28 cellular contexts compared by ENCODE assay signal in genomic region chr11:92401507-92401906, GRCh38.
"Had no signal": no experiment of that assay in that cellular context is flagged by ENCODE, and none has a peak within 500 bp of the region (broad histone marks: within the 10 kb centered on the region; RNA-seq: fewer than 3 reads in every experiment).

No MANE protein-coding gene starts in this region.

- H3K4me1 Mint-ChIP-seq: activated naive CD4-positive, alpha-beta T cell treated with anti-CD3 and anti-CD28 coated beads, Interleukin-2, amount 50 U/mL, for 24 hours had no signal

- H3K4me3 ChIP-seq: breast epithelium, Peyer's patch, SJSA1 had no signal

- H3K36me3 ChIP-seq: breast epithelium, Peyer's patch, SJSA1 had no signal

- H3K9me3 ChIP-seq: breast epithelium, Peyer's patch, SJSA1 had no signal

- H3K4me3 Mint-ChIP-seq: activated CD8-positive, alpha-beta T cell treated with anti-CD3 and anti-CD28 coated beads, Interleukin-2, amount 10 ng/mL, durations not matched to agents 7 days and 5 days; activated naive CD4-positive, alpha-beta T cell treated with anti-CD3 and anti-CD28 coated beads, Interleukin-2, amount 50 U/mL, for 24 hours; activated T-helper 1 cell treated with anti-CD3 and anti-CD28 coated beads, Interleukin-12 subunit alpha, Interleukin-12 subunit beta, Interleukin-2, Interleukin-4 antibody, amounts not matched to agents 30 ng/mL and 10 ng/mL and 1 ng/mL, durations not matched to agents 14 hours and 24 hours and 36 hours had no signal

- H3K4me1 ChIP-seq: breast epithelium, Peyer's patch, SJSA1 had no signal

- H3K9me3 Mint-ChIP-seq: activated T-helper 1 cell treated with anti-CD3 and anti-CD28 coated beads, Interleukin-12 subunit alpha, Interleukin-12 subunit beta, Interleukin-2, Interleukin-4 antibody, amounts not matched to agents 30 ng/mL and 10 ng/mL and 1 ng/mL, durations not matched to agents 14 hours and 24 hours and 36 hours had no signal

- H3K36me3 Mint-ChIP-seq: activated naive CD4-positive, alpha-beta T cell treated with anti-CD3 and anti-CD28 coated beads, Interleukin-2, amount 50 U/mL, for 24 hours had no signal

- H3K27ac ChIP-seq: breast epithelium, Peyer's patch, RWPE1, SJSA1 had no signal

- DNase-seq: activated CD4-positive, alpha-beta T cell treated with anti-CD3 and anti-CD28 coated beads for 48 hours; activated CD4-positive, alpha-beta T cell treated with anti-CD3 and anti-CD28 coated beads, Interleukin-2, amount 50 U/mL, for 4 hours; activated CD4-positive, CD25-positive, alpha-beta regulatory T cell treated with anti-CD3 and anti-CD28 coated beads, Interleukin-2, amount 50 U/mL, for 72 hours; activated CD8-positive, alpha-beta memory T cell treated with anti-CD3 and anti-CD28 coated beads, Interleukin-2, amount 50 U/mL, for 48 hours; activated CD8-positive, alpha-beta T cell treated with anti-CD3 and anti-CD28 coated beads, Interleukin-2, amount 10 ng/mL, durations not matched to agents 7 days and 5 days; activated effector memory CD4-positive, alpha-beta T cell treated with Interleukin-2 at 50 U/mL for 16 hours; activated naive CD4-positive, alpha-beta T cell; activated T-cell treated with anti-CD3 and anti-CD28 coated beads, Interleukin-2, amount 50 U/mL, for 1 hour; aorta; caudate nucleus; KG1; NCI-H1048; NCI-H146; NCI-H187 treated with DMSO at 0.1 percent for 48 hours; NCI-H2171; NCI-H2227 treated with DMSO at 0.1 percent for 48 hours; NCI-H446 treated with DMSO at 0.1 percent for 48 hours; NCI-H524 treated with DMSO at 0.1 percent for 48 hours; NCI-H82; OCI-M1; Peyer's patch; Right ventricle myocardium superior; SW 1271 had no signal

- H3K27ac Mint-ChIP-seq: activated CD8-positive, alpha-beta T cell treated with anti-CD3 and anti-CD28 coated beads, Interleukin-2, amount 10 ng/mL, durations not matched to agents 7 days and 5 days; activated naive CD4-positive, alpha-beta T cell treated with anti-CD3 and anti-CD28 coated beads, Interleukin-2, amount 50 U/mL, for 24 hours; activated T-helper 1 cell treated with anti-CD3 and anti-CD28 coated beads, Interleukin-12 subunit alpha, Interleukin-12 subunit beta, Interleukin-2, Interleukin-4 antibody, amounts not matched to agents 30 ng/mL and 10 ng/mL and 1 ng/mL, durations not matched to agents 14 hours and 24 hours and 36 hours had no signal

- H3K27me3 ChIP-seq: breast epithelium, Peyer's patch, SJSA1 had no signal

- H3K27me3 Mint-ChIP-seq: activated naive CD4-positive, alpha-beta T cell treated with anti-CD3 and anti-CD28 coated beads, Interleukin-2, amount 50 U/mL, for 24 hours had no signal
